Comparison of ENCODE assay signal across 11 cellular contexts in genomic region chr11:67640758-67641113, GRCh38. TPM values are rescaled to one million over a fixed set of nuclear protein-coding genes. Genes with fewer than 3 reads are reported as not detected.
DNase-seq lines count a peak whose midpoint lies in the region; ATAC-seq and TF ChIP-seq lines count a peak whose summit lies in the region.
"Had no signal": no experiment of that assay in that cellular context is flagged by ENCODE, and none has a peak within 500 bp of the region (broad histone marks: within the 10 kb centered on the region; RNA-seq: fewer than 3 reads in every experiment).

No MANE protein-coding gene starts in this region.

- no peaks in the 10 kb centered on the region for H3K36me3 Mint-ChIP-seq in WTC11

- ATAC-seq in WTC11, result no peak

- H3K9me3 ChIP-seq in osteoblast (ENCODE audit: low read depth, low read length), result no peaks in the 10 kb centered on the region

- H3K27ac ChIP-seq in C4-2B (peak overlapping the region; percentile 90), osteoblast (ENCODE audit: low read depth, low read length) (no peak overlapping the region)
- H3K27ac ChIP-seq: BLaER1 treated with 17β-estradiol and CSF1 and Interleukin-3, amounts not matched to agents 10 nM and 100 nM had no signal

- no peaks in the 10 kb centered on the region for H3K27me3 ChIP-seq in osteoblast (ENCODE audit: insufficient read depth, low read length)

- H3K4me3 Mint-ChIP-seq in WTC11, result no peak overlapping the region
- H3K4me3 Mint-ChIP-seq: CD4-positive, alpha-beta T cell had no signal

- H2AFZ ChIP-seq in osteoblast (ENCODE audit: low read length), result no peak overlapping the region

- H3K79me2 ChIP-seq in osteoblast (ENCODE audit: insufficient read depth, low read length), result no peaks in the 10 kb centered on the region

- H3K27me3 Mint-ChIP-seq in WTC11 (ENCODE audit: low read depth), result peaks cover 30% of the 10 kb centered on the region
- H3K27me3 Mint-ChIP-seq: CD4-positive, alpha-beta T cell had no signal

- H3K4me1 ChIP-seq in osteoblast (ENCODE audit: insufficient read depth, low read length), result no peaks in the 10 kb centered on the region

- CTCF ChIA-PET in WTC11 (lab: Charles Lee), result interaction anchor here (0.6 to 4.5 kb wide), 6 partner anchors 11 to 60 kb away, joined by 3 to 43 read pairs (median 4); partner anchors contain the start of genes ALDH3B2 and NUDT8

- H3K36me3 ChIP-seq in osteoblast (ENCODE audit: insufficient read depth, low read length), result no peaks in the 10 kb centered on the region
- H3K36me3 ChIP-seq: BLaER1 treated with 17β-estradiol and CSF1 and Interleukin-3, amounts not matched to agents 10 nM and 100 nM had no signal

- TF ChIP-seq CTCF in C4-2B (conservative IDR thresholded peaks at IDR 0.05), result no peak
- no peak for TF ChIP-seq CTCF in WTC11 (IDR thresholded peaks at IDR 0.05)
- TF ChIP-seq CTCF in osteoblast (IDR thresholded peaks at IDR 0.05; ENCODE audit: extremely low read depth, low read depth, low read length), result no peak

- DNase-seq in WTC11 (ENCODE audit: low spot score), result peak; percentile 7
- peak; percentile 42 for DNase-seq in islet precursor cell
- DNase-seq in osteoblast (ENCODE audit: insufficient read length, low spot score, missing footprints), result peak; percentile 75
- DNase-seq in DMS79 treated with DMSO at 0.1 percent for 48 hours (lab: John Stamatoyannopoulos, UW), result no peak
- no peak for DNase-seq in AG08395 (ENCODE audit: low spot score)
- DNase-seq in HUDEP-2 (lab: John Stamatoyannopoulos, UW; ENCODE audit: unreplicated experiment in 76 of 76), result no peak
- DNase-seq: DMS79 had no signal

- peaks cover 2% of the 10 kb centered on the region for H3K4me1 Mint-ChIP-seq in WTC11

- POLR2A ChIA-PET in WTC11 (lab: Charles Lee), result no interaction called here

- H3K4me3 ChIP-seq in osteoblast (ENCODE audit: insufficient read depth, low read length), result no peak overlapping the region
- H3K4me3 ChIP-seq: BLaER1 treated with 17β-estradiol and CSF1 and Interleukin-3, amounts not matched to agents 10 nM and 100 nM had no signal

- no peaks in the 10 kb centered on the region for H4K20me1 ChIP-seq in osteoblast (ENCODE audit: insufficient read depth, low read length)

- H3K4me2 ChIP-seq in osteoblast (ENCODE audit: insufficient read depth, low read length), result no peak overlapping the region
- H3K4me2 ChIP-seq: BLaER1 treated with 17β-estradiol and CSF1 and Interleukin-3, amounts not matched to agents 10 nM and 100 nM had no signal

- no peak overlapping the region for H3K27ac Mint-ChIP-seq in WTC11
- H3K27ac Mint-ChIP-seq: CD4-positive, alpha-beta T cell had no signal

- peaks cover 3% of the 10 kb centered on the region; the same call in 1 of the 2 replicates for H3K9me3 Mint-ChIP-seq in WTC11
- H3K9me3 Mint-ChIP-seq: CD4-positive, alpha-beta T cell had no signal

TF ChIP-seq in WTC11, 78 proteins besides CTCF, POLR2A, EP300 and RAD21:
- TF ChIP-seq EMX1 (CRISPR knock-in tag; IDR thresholded peaks at IDR 0.05) (no peak), MXD4 (CRISPR knock-in tag; IDR thresholded peaks at IDR 0.05; ENCODE audit: borderline replicate concordance) (no peak), NR2C2 (CRISPR knock-in tag; IDR thresholded peaks at IDR 0.05) (no peak), ZNF232 (CRISPR knock-in tag; IDR thresholded peaks at IDR 0.05) (no peak), CREM (CRISPR knock-in tag; IDR thresholded peaks at IDR 0.05) (no peak), NFYB (CRISPR knock-in tag; conservative IDR thresholded peaks at IDR 0.05; ENCODE audit: low read depth) (no peak), RELA (CRISPR knock-in tag; IDR thresholded peaks at IDR 0.05; ENCODE audit: borderline replicate concordance) (no peak), ZNF416 (CRISPR knock-in tag; IDR thresholded peaks at IDR 0.05) (no peak), GRHL2 (CRISPR knock-in tag; IDR thresholded peaks at IDR 0.05; ENCODE audit: insufficient replicate concordance, severe bottlenecking) (no peak), ZNF671 (CRISPR knock-in tag; IDR thresholded peaks at IDR 0.05) (no peak), CREB1 (CRISPR knock-in tag; IDR thresholded peaks at IDR 0.05) (no peak)
- TF ChIP-seq, protein P1, sequence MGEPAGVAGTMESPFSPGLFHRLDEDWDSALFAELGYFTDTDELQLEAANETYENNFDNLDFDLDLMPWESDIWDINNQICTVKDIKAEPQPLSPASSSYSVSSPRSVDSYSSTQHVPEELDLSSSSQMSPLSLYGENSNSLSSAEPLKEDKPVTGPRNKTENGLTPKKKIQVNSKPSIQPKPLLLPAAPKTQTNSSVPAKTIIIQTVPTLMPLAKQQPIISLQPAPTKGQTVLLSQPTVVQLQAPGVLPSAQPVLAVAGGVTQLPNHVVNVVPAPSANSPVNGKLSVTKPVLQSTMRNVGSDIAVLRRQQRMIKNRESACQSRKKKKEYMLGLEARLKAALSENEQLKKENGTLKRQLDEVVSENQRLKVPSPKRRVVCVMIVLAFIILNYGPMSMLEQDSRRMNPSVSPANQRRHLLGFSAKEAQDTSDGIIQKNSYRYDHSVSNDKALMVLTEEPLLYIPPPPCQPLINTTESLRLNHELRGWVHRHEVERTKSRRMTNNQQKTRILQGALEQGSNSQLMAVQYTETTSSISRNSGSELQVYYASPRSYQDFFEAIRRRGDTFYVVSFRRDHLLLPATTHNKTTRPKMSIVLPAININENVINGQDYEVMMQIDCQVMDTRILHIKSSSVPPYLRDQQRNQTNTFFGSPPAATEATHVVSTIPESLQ (CRISPR knock-in tag; IDR thresholded peaks at IDR 0.05), result no peak
- TF ChIP-seq, protein P2, sequence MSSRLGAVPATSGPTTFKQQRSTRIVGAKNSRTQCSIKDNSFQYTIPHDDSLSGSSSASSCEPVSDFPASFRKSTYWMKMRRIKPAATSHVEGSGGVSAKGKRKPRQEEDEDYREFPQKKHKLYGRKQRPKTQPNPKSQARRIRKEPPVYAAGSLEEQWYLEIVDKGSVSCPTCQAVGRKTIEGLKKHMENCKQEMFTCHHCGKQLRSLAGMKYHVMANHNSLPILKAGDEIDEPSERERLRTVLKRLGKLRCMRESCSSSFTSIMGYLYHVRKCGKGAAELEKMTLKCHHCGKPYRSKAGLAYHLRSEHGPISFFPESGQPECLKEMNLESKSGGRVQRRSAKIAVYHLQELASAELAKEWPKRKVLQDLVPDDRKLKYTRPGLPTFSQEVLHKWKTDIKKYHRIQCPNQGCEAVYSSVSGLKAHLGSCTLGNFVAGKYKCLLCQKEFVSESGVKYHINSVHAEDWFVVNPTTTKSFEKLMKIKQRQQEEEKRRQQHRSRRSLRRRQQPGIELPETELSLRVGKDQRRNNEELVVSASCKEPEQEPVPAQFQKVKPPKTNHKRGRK (CRISPR knock-in tag; IDR thresholded peaks at IDR 0.05; ENCODE audit: borderline replicate concordance), result no peak
TF ChIP-seq in WTC11: peak in this region for 0.

RNA-seq across cellular contexts. Expression of gene TBX10, which starts 1.2 kb away (rescaled TPM):
- total RNA-seq in WTC11 (2021) (0.21 TPM in 1 of 3 replicates, not detected in the others), osteoblast (not detected in 2 replicates)
- total RNA-seq: CD4-positive, alpha-beta T cell; IMR-90 had no signal

RNA-seq across cellular contexts. Expression of gene ACY3, which starts 9.8 kb away (rescaled TPM):
- 0.27 TPM in 1 of 3 replicates, not detected in the others for total RNA-seq in WTC11 (2021)
- under 0.01 and 0.29 TPM in 2 replicates for total RNA-seq in osteoblast
- total RNA-seq: IMR-90 had no signal

RNA-seq across cellular contexts. Expression of gene NUDT8, which starts 11.0 kb away (rescaled TPM):
- total RNA-seq in WTC11 (2021) (7.6 to 8.3 TPM (median 7.8 TPM) in 3 replicates), osteoblast (4.7 and 5.3 TPM in 2 replicates)

RNA-seq across cellular contexts. Expression of gene ALDH3B2, which starts 33.7 kb away (rescaled TPM):
- total RNA-seq in WTC11 (2021) (0.13 to 0.30 TPM (median 0.30 TPM) in 3 replicates), osteoblast (not detected in 2 replicates)
- total RNA-seq: CD4-positive, alpha-beta T cell; IMR-90 had no signal

RNA-seq across cellular contexts. Expression of gene NDUFV1, which starts 34.0 kb away (rescaled TPM):
- total RNA-seq in WTC11 (2021) (201 to 231 TPM (median 213 TPM) in 3 replicates), osteoblast (146 and 158 TPM in 2 replicates)

Comparison
In these comparisons a context has a peak if more than half of its experiments do, and no peak if none do; other contexts are left out.
1. DNase-seq: peak in WTC11 (single experiment), islet precursor cell (single experiment) and osteoblast (single experiment); none in DMS79 treated with DMSO at 0.1 percent for 48 hours (single experiment), AG08395 (single experiment) and HUDEP-2 (0 of 76).